ENCODE assay signal across 12 cellular contexts in genomic region chr6:121764493-121764892, GRCh38.
DNase-seq lines count a peak whose midpoint lies in the region; ATAC-seq and TF ChIP-seq lines count a peak whose summit lies in the region.
"Had no signal": no experiment of that assay in that cellular context is flagged by ENCODE, and none has a peak within 500 bp of the region (broad histone marks: within the 10 kb centered on the region; RNA-seq: fewer than 3 reads in every experiment).

No MANE protein-coding gene starts in this region.

- ATAC-seq in GM18520 (IDR thresholded peaks at IDR 0.05; ENCODE audit: unreplicated experiment) (peak; percentile 79), GM21390 (IDR thresholded peaks at IDR 0.05; ENCODE audit: unreplicated experiment) (peak; percentile 86), HG02885 (IDR thresholded peaks at IDR 0.05; ENCODE audit: poor library complexity, unreplicated experiment) (peak; percentile 82), HG03457 (IDR thresholded peaks at IDR 0.05; ENCODE audit: unreplicated experiment) (peak; percentile 95)

- H3K4me3 ChIP-seq in PC-9 (no peak overlapping the region), tibial artery (no peak overlapping the region), sigmoid colon (no peak overlapping the region)
- H3K4me3 ChIP-seq: colonic mucosa, vagina had no signal

- TF ChIP-seq CTCF in PC-9 (conservative IDR thresholded peaks at IDR 0.05) (no peak), tibial artery (IDR thresholded peaks at IDR 0.05) (no peak), sigmoid colon (IDR thresholded peaks at IDR 0.05) (no peak)

- H2AFZ ChIP-seq in PC-9: no peak overlapping the region

- no peaks in the 10 kb centered on the region for H3K79me2 ChIP-seq in PC-9 (ENCODE audit: low read depth)

- BruUV-seq in PC-9 (replicated peaks; lab: Mats Ljungman, UMichigan): no TSS peak

- H3K27me3 ChIP-seq in PC-9 (ENCODE audit: insufficient read depth, low read depth) (no peaks in the 10 kb centered on the region), tibial artery (no peaks in the 10 kb centered on the region), sigmoid colon (no peaks in the 10 kb centered on the region)
- H3K27me3 ChIP-seq: colonic mucosa, vagina had no signal

- intact Hi-C loops in PC-9 (cut with micrococcal nuclease; ENCODE audit: unreplicated experiment) (no loop called here), tibial artery (cut with DNase I; ENCODE audit: low total_unique reads) (no loop called here), sigmoid colon (cut with DNase I) (no loop called here)

- no peaks in the 10 kb centered on the region for H4K20me1 ChIP-seq in PC-9 (ENCODE audit: insufficient read depth)

- H3K9me3 ChIP-seq in PC-9 (ENCODE audit: insufficient read depth, low read depth) (no peaks in the 10 kb centered on the region), tibial artery (no peaks in the 10 kb centered on the region), sigmoid colon (no peaks in the 10 kb centered on the region)
- H3K9me3 ChIP-seq: colonic mucosa, SK-N-SH, vagina had no signal

- H3K36me3 ChIP-seq in PC-9 (ENCODE audit: low read depth): no peaks in the 10 kb centered on the region
- H3K36me3 ChIP-seq in tibial artery: no peaks in the 10 kb centered on the region
- H3K36me3 ChIP-seq in sigmoid colon: no peaks in the 10 kb centered on the region
- H3K36me3 ChIP-seq: colonic mucosa, vagina had no signal

- no peak overlapping the region for H3K27ac ChIP-seq in PC-9
- no peak overlapping the region for H3K27ac ChIP-seq in tibial artery
- no peak overlapping the region for H3K27ac ChIP-seq in sigmoid colon
- H3K27ac ChIP-seq: colonic mucosa, vagina had no signal

- no peak for TF ChIP-seq POLR2A in sigmoid colon (IDR thresholded peaks at IDR 0.05)

- H3K4me1 ChIP-seq in PC-9 (replicated peaks; ENCODE audit: insufficient read depth): no peaks in the 10 kb centered on the region
- peaks cover 0 to 34% (median 8%) of the 10 kb centered on the region in 4 donors for H3K4me1 ChIP-seq in tibial artery
- peaks cover 0 to 4% (median 0%) of the 10 kb centered on the region in 4 donors for H3K4me1 ChIP-seq in sigmoid colon
- H3K4me1 ChIP-seq: colonic mucosa, vagina had no signal

- no peaks in the 10 kb centered on the region for H3F3A ChIP-seq in PC-9 (ENCODE audit: insufficient read depth, low read depth)

- WGBS in sigmoid colon, 2 donors: 75 to 83% methylated on average over 3 of the region's 3 CpGs

- H3K4me2 ChIP-seq in PC-9: no peak overlapping the region
- H3K4me2 ChIP-seq: SK-N-SH had no signal

- no peak for TF ChIP-seq EP300 in sigmoid colon (IDR thresholded peaks at IDR 0.05)

- H3K9me2 ChIP-seq in PC-9 (ENCODE audit: insufficient read depth): no peaks in the 10 kb centered on the region; the same call in 1 of the 2 replicates
- H3K9me2 ChIP-seq: SK-N-SH had no signal

- CTCF ChIA-PET in PC-9 (lab: Charles Lee): no interaction called here

- DNase-seq in PC-9 (no peak), tibial artery (no peak), AG20443 (ENCODE audit: low spot score) (no peak), sigmoid colon (no peak)
- DNase-seq: colonic mucosa, DMS153, SK-N-SH had no signal

- POLR2A ChIA-PET in PC-9 (lab: Charles Lee; ENCODE audit: unreplicated experiment): no interaction called here
